ENCODE assay signal across 7 cellular contexts in genomic region chr9:38540535-38540934, GRCh38.
DNase-seq lines count a peak whose midpoint lies in the region; ATAC-seq and TF ChIP-seq lines count a peak whose summit lies in the region.
"Not testable (repeated sequence)": the region's sequence is repeated elsewhere in the genome, so short reads cannot be mapped to it uniquely, and the experiment has no call there.

No MANE protein-coding gene starts in this region.

- H3K4me3 ChIP-seq in LNCaP clone FGC (ENCODE audit: low read depth, low read length); brain microvascular endothelial cell (ENCODE audit: low read depth, low read length); upper lobe of right lung: not testable (repeated sequence)

- in situ Hi-C loops in brain microvascular endothelial cell (cut with HindIII; ENCODE audit: low pct_ligation_motif_present, low sequenced_read_pairs): not testable (repeated sequence)

- H3K27ac ChIP-seq in brain microvascular endothelial cell, upper lobe of right lung: not testable (repeated sequence)

- peak; percentile 89 for ATAC-seq in Right ventricle myocardium superior (ENCODE audit: poor library complexity)
- peak; percentile 98 for ATAC-seq in left ventricle myocardium superior
- peak; percentile 59 for ATAC-seq in left lobe of liver
- peak; percentile 17 for ATAC-seq in upper lobe of right lung

- not testable (repeated sequence) for H3K36me3 ChIP-seq in brain microvascular endothelial cell (replicated peaks); upper lobe of right lung

- not testable (repeated sequence) for H3K27me3 ChIP-seq in brain microvascular endothelial cell (replicated peaks); upper lobe of right lung

- intact Hi-C loops in Right ventricle myocardium superior (cut with DNase I); left ventricle myocardium superior (cut with micrococcal nuclease); upper lobe of right lung (cut with DNase I): not testable (repeated sequence)

- not testable (repeated sequence) for H3K4me1 ChIP-seq in upper lobe of right lung

- H3K9me3 ChIP-seq in upper lobe of right lung: not testable (repeated sequence)

- DNase-seq in LNCaP clone FGC (ENCODE audit: low read depth) (peak; percentile 62), brain microvascular endothelial cell (peak; percentile 20), erythroblast (lab: John Stamatoyannopoulos, UW) (peak; percentile 25 to 46), Right ventricle myocardium superior (peak; percentile 67), left ventricle myocardium superior (peak; percentile 69)
- DNase-seq in left lobe of liver (ENCODE audit: low spot score); upper lobe of right lung: not testable (repeated sequence)

- not testable (repeated sequence) for TF ChIP-seq CTCF in LNCaP clone FGC (IDR thresholded peaks at IDR 0.05; ENCODE audit: control insufficient read depth, extremely low read depth, insufficient read depth); brain microvascular endothelial cell (IDR thresholded peaks at IDR 0.05; ENCODE audit: low read depth, low read length, missing control alignments); upper lobe of right lung (IDR thresholded peaks at IDR 0.05)

- not testable (repeated sequence) for TF ChIP-seq POLR2A in erythroblast (IDR thresholded peaks at IDR 0.05; ENCODE audit: low read length)

Comparison
In these comparisons a context has a peak if more than half of its experiments do, and no peak if none do; other contexts are left out.
1. ATAC-seq: peak in every context shown above with its lines; median percentile 98 in left ventricle myocardium superior; 89 in Right ventricle myocardium superior; 59 in left lobe of liver; 17 in upper lobe of right lung.